ENCODE assay signal across 12 cellular contexts in genomic region chr5:68898961-68899471, GRCh38.
DNase-seq lines count a peak whose midpoint lies in the region; ATAC-seq and TF ChIP-seq lines count a peak whose summit lies in the region.
"Had no signal": no experiment of that assay in that cellular context is flagged by ENCODE, and none has a peak within 500 bp of the region (broad histone marks: within the 10 kb centered on the region; RNA-seq: fewer than 3 reads in every experiment).

No MANE protein-coding gene starts in this region.

- H3K27me3 ChIP-seq in A673 (replicated peaks; ENCODE audit: insufficient read depth, low read depth, low read length, poor library complexity) = no peaks in the 10 kb centered on the region
- H3K27me3 ChIP-seq in HUES48 (ENCODE audit: control insufficient read depth, insufficient read depth, low read length) = no peaks in the 10 kb centered on the region
- H3K27me3 ChIP-seq in NT2/D1 (ENCODE audit: insufficient read depth, insufficient read length) = no peaks in the 10 kb centered on the region

- DNase-seq in A673 (ENCODE audit: low spot score) (peak; percentile 90), NT2/D1 (ENCODE audit: low read depth, low spot score) (peak; percentile 50), foreskin melanocyte (peak; percentile 8), NCI-H1930 (lab: John Stamatoyannopoulos, UW) (no peak)
- DNase-seq in activated CD4-positive, alpha-beta T cell treated with anti-CD3 and anti-CD28 coated beads, Interleukin-2, amount 50 U/mL, for 4 hours = no peak
- no peak for DNase-seq in activated CD4-positive, CD25-positive, alpha-beta regulatory T cell treated with anti-CD3 and anti-CD28 coated beads, Interleukin-2, amount 50 U/mL, for 72 hours
- DNase-seq: activated CD4-positive, alpha-beta T cell treated with anti-CD3 and anti-CD28 coated beads for 4 hours; cerebellar nuclear complex; midbrain had no signal

- peaks cover 4% of the 10 kb centered on the region for H3K4me1 ChIP-seq in A673 (ENCODE audit: insufficient read depth, low read length, poor library complexity, severe bottlenecking)
- peaks cover 13% of the 10 kb centered on the region; the same call in 1 of the 2 replicates for H3K4me1 ChIP-seq in HUES48 (ENCODE audit: control insufficient read depth, insufficient read depth, low read length)
- no peaks in the 10 kb centered on the region for H3K4me1 ChIP-seq in NT2/D1 (ENCODE audit: insufficient read depth, insufficient read length)

- H3K9ac ChIP-seq in HUES48 (ENCODE audit: low read depth, low read length) (no peak overlapping the region), NT2/D1 (ENCODE audit: insufficient read length, low read depth) (no peak overlapping the region)

- POLR2A ChIA-PET in A673 (lab: Charles Lee; ENCODE audit: low non-redundant PET) = no interaction called here

- H3K36me3 ChIP-seq in A673 (ENCODE audit: insufficient read depth, low read length, poor library complexity, severe bottlenecking) (no peaks in the 10 kb centered on the region), HUES48 (ENCODE audit: control insufficient read depth, insufficient read depth, low read length) (no peaks in the 10 kb centered on the region), NT2/D1 (ENCODE audit: insufficient read depth, insufficient read length, low read length) (no peaks in the 10 kb centered on the region)

- no TSS peak for BruUV-seq in A673 (replicated peaks; lab: Mats Ljungman, UMichigan)

- no peak overlapping the region for H3K27ac ChIP-seq in A673 (ENCODE audit: low read depth, low read length, poor library complexity, severe bottlenecking)
- peak overlapping the region; percentile 53 for H3K27ac ChIP-seq in HUES48 (ENCODE audit: low read depth, low read length)

- TF ChIP-seq CTCF in A673 (conservative IDR thresholded peaks at IDR 0.05; ENCODE audit: low read depth, low read length) = no peak

- no peak for ATAC-seq in HG02885 (IDR thresholded peaks at IDR 0.05; ENCODE audit: poor library complexity, unreplicated experiment)
- ATAC-seq: K562 had no signal

- CTCF ChIA-PET in A673 (lab: Charles Lee) = no interaction called here

- H3K9me3 ChIP-seq in A673 (ENCODE audit: low read depth, low read length, poor library complexity, severe bottlenecking) (no peaks in the 10 kb centered on the region), HUES48 (ENCODE audit: control insufficient read depth, insufficient read depth, low read length) (no peaks in the 10 kb centered on the region), NT2/D1 (ENCODE audit: insufficient read depth, low read length) (peaks cover 6% of the 10 kb centered on the region; the same call in 1 of the 2 replicates)

- H3K4me3 ChIP-seq in A673 (ENCODE audit: low read depth, low read length, poor library complexity, severe bottlenecking) = no peak overlapping the region
- no peak overlapping the region for H3K4me3 ChIP-seq in HUES48 (ENCODE audit: low read depth, low read length)
- no peak overlapping the region for H3K4me3 ChIP-seq in NT2/D1 (ENCODE audit: insufficient read length, low read depth)
- H3K4me3 ChIP-seq: K562 had no signal

- intact Hi-C loops in A673 (cut with micrococcal nuclease; ENCODE audit: unreplicated experiment) = loop anchor here (2.0 kb wide), 1 partner anchor 60 kb away; no protein-coding TSS in a partner anchor

Comparison
In these comparisons a context has a peak if more than half of its experiments do, and no peak if none do; other contexts are left out.
1. DNase-seq: peak in A673 (single experiment), NT2/D1 (single experiment) and foreskin melanocyte (single experiment); none in NCI-H1930 (0 of 2), activated CD4-positive, alpha-beta T cell treated with anti-CD3 and anti-CD28 coated beads, Interleukin-2, amount 50 U/mL, for 4 hours (0 of 2) and activated CD4-positive, CD25-positive, alpha-beta regulatory T cell treated with anti-CD3 and anti-CD28 coated beads, Interleukin-2, amount 50 U/mL, for 72 hours (single experiment).